ENCODE assay signal across 1 cellular context in the genomic region with DNA sequence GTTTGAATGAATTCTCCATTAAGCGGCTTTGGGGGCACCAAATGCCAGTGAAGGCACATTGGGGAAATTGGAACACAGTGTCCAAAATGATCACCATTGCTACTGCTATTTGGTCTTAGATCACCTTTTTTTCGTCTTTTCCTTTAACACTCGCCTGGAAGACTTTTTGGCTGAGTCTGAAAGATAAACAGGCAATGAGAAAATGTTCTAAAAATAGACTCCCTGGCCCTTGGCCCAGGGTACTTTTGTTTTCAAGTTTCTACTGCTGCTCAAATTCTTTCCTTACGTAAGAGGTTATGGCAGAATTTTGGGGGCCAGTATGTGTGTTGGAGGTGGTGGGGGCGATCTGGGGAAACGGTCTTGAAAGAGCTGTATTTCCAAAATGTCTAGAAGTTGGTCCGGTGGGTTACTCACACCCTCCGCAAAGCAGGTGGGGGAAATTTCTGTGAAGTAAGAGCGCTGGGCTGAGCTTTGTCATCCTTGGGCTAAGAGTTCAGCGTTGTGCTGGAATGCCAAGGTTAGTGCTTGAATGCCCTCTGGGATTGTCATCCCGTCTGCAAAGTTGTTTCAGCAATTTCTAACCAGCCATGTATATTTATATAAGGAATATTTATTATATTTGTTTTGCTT.
A peak's percentile ranks its signal among the peaks of the same experiment; 100 is the strongest.
TF ChIP-seq lines count a peak whose summit lies in the region.

No MANE protein-coding gene starts in this region.

TF ChIP-seq in HEK293, 187 proteins besides CTCF, POLR2A, EP300 and RAD21 (continued from another document):
- TF ChIP-seq, protein P1, sequence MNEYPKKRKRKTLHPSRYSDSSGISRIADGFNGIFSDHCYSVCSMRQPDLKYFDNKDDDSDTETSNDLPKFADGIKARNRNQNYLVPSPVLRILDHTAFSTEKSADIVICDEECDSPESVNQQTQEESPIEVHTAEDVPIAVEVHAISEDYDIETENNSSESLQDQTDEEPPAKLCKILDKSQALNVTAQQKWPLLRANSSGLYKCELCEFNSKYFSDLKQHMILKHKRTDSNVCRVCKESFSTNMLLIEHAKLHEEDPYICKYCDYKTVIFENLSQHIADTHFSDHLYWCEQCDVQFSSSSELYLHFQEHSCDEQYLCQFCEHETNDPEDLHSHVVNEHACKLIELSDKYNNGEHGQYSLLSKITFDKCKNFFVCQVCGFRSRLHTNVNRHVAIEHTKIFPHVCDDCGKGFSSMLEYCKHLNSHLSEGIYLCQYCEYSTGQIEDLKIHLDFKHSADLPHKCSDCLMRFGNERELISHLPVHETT (tag by site-specific recombination; IDR thresholded peaks at IDR 0.05), result 0 out of 2 replicates have a peak, but pooled peaks have one; percentile 30
- no peak for TF ChIP-seq KLF7 (tag by site-specific recombination; IDR thresholded peaks at IDR 0.05; ENCODE audit: borderline replicate concordance)
- TF ChIP-seq PRDM1 (tag by site-specific recombination; IDR thresholded peaks at IDR 0.05), result peak; percentile 78
- TF ChIP-seq ZNF23 (tag by site-specific recombination; IDR thresholded peaks at IDR 0.05; ENCODE audit: borderline replicate concordance), result no peak
- TF ChIP-seq ZBTB48 (tag by site-specific recombination; IDR thresholded peaks at IDR 0.05), result peak; percentile 62
- 0 out of 2 replicates have a peak, but pooled peaks have one; percentile 35 for TF ChIP-seq ZBTB21 (tag by site-specific recombination; IDR thresholded peaks at IDR 0.05)
- no peak for TF ChIP-seq ZBTB44 (tag by site-specific recombination; IDR thresholded peaks at IDR 0.05)
- 0 out of 2 replicates have a peak, but pooled peaks have one; percentile 54 for TF ChIP-seq PRDM10 (tag by site-specific recombination; IDR thresholded peaks at IDR 0.05)
- no peak for TF ChIP-seq SALL2 (tag by site-specific recombination; IDR thresholded peaks at IDR 0.05; ENCODE audit: borderline replicate concordance)
- TF ChIP-seq, protein P2, sequence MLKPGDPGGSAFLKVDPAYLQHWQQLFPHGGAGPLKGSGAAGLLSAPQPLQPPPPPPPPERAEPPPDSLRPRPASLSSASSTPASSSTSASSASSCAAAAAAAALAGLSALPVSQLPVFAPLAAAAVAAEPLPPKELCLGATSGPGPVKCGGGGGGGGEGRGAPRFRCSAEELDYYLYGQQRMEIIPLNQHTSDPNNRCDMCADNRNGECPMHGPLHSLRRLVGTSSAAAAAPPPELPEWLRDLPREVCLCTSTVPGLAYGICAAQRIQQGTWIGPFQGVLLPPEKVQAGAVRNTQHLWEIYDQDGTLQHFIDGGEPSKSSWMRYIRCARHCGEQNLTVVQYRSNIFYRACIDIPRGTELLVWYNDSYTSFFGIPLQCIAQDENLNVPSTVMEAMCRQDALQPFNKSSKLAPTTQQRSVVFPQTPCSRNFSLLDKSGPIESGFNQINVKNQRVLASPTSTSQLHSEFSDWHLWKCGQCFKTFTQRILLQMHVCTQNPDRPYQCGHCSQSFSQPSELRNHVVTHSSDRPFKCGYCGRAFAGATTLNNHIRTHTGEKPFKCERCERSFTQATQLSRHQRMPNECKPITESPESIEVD (tag by site-specific recombination; IDR thresholded peaks at IDR 0.05), result peak; percentile 41; the same call in 1 of the 2 replicates
- no peak for TF ChIP-seq ZBTB1 (tag by site-specific recombination; IDR thresholded peaks at IDR 0.05)
- TF ChIP-seq FEZF1 (tag by site-specific recombination; IDR thresholded peaks at IDR 0.05), result peak; percentile 20; the same call in 1 of the 2 replicates
- TF ChIP-seq ZIC2 (tag by site-specific recombination; IDR thresholded peaks at IDR 0.05), result no peak
- no peak for TF ChIP-seq ZSCAN18 (tag by site-specific recombination; IDR thresholded peaks at IDR 0.05)
- TF ChIP-seq ZNF488 (tag by site-specific recombination; IDR thresholded peaks at IDR 0.05), result no peak
- no peak for TF ChIP-seq WT1 (tag by site-specific recombination; IDR thresholded peaks at IDR 0.05)
- TF ChIP-seq ZNF561 (tag by site-specific recombination; IDR thresholded peaks at IDR 0.05; ENCODE audit: borderline replicate concordance), result 0 out of 2 replicates have a peak, but pooled peaks have one; percentile 16
- TF ChIP-seq KLF1 (tag by site-specific recombination; IDR thresholded peaks at IDR 0.05), result no peak
- no peak for TF ChIP-seq ZFP37 (tag by site-specific recombination; IDR thresholded peaks at IDR 0.05)
- no peak for TF ChIP-seq ZNF549 (tag by site-specific recombination; IDR thresholded peaks at IDR 0.05)
- peak; percentile 52 for TF ChIP-seq ZEB2 (tag by site-specific recombination; IDR thresholded peaks at IDR 0.05)
- peak; percentile 90 for TF ChIP-seq ZNF600 (tag by site-specific recombination; IDR thresholded peaks at IDR 0.05)
- no peak for TF ChIP-seq BCL6B (tag by site-specific recombination; IDR thresholded peaks at IDR 0.05)
- TF ChIP-seq ZNF16 (tag by site-specific recombination; IDR thresholded peaks at IDR 0.05; ENCODE audit: low read depth), result no peak
- peak; percentile 79 for TF ChIP-seq ZNF341 (tag by site-specific recombination; IDR thresholded peaks at IDR 0.05; ENCODE audit: low read depth)
- no peak for TF ChIP-seq ZNF175 (tag by site-specific recombination; IDR thresholded peaks at IDR 0.05)
- TF ChIP-seq ZNF366 (tag by site-specific recombination; conservative IDR thresholded peaks at IDR 0.05), result 0 out of 2 replicates have a peak, but pooled peaks have one; percentile 46
- no peak for TF ChIP-seq KLF9 (tag by site-specific recombination; IDR thresholded peaks at IDR 0.05; ENCODE audit: low read depth)
- TF ChIP-seq ZNF24 (tag by site-specific recombination; IDR thresholded peaks at IDR 0.05), result no peak
- TF ChIP-seq ELK4 (IDR thresholded peaks at IDR 0.05; ENCODE audit: borderline replicate concordance, low read depth, low read length), result no peak
